Comparison of ENCODE assay signal across 8 cellular contexts in genomic region chr12:109880938-109881337, GRCh38. TPM values are rescaled to one million over a fixed set of nuclear protein-coding genes. Genes with fewer than 3 reads are reported as not detected.
DNase-seq lines count a peak whose midpoint lies in the region; ATAC-seq and TF ChIP-seq lines count a peak whose summit lies in the region.

No MANE protein-coding gene starts in this region.

- ATAC-seq in omental fat pad (ENCODE audit: low FRiP score) (no peak), GM18520 (IDR thresholded peaks at IDR 0.05; ENCODE audit: unreplicated experiment) (no peak)

- no peaks in the 10 kb centered on the region for H3K36me3 ChIP-seq in KOPT-K1 (ENCODE audit: insufficient read depth, low read length)
- H3K36me3 ChIP-seq in muscle layer of colon (ENCODE audit: insufficient read depth, low read length): no peaks in the 10 kb centered on the region

- no peaks in the 10 kb centered on the region for H3K36me3 Mint-ChIP-seq in chondrocyte (ENCODE audit: low read depth)

- no peaks in the 10 kb centered on the region for H3K9me3 ChIP-seq in KOPT-K1 (ENCODE audit: insufficient read depth, low read length, poor library complexity, severe bottlenecking)
- no peaks in the 10 kb centered on the region for H3K9me3 ChIP-seq in muscle layer of colon (ENCODE audit: low read length)

- H3K4me1 ChIP-seq in muscle layer of colon (ENCODE audit: insufficient read depth, low read length): peaks cover 24% of the 10 kb centered on the region

- no peaks in the 10 kb centered on the region for H3K27me3 ChIP-seq in muscle layer of colon (ENCODE audit: control insufficient read depth in 1 of 2, insufficient read depth in 2 of 2, low read length in 2 of 2)

- peaks cover 38% of the 10 kb centered on the region for H3K4me1 Mint-ChIP-seq in chondrocyte (ENCODE audit: low read depth)

- TF ChIP-seq CTCF in AG09309 (IDR thresholded peaks at IDR 0.05; ENCODE audit: control insufficient read depth, insufficient read depth, low read depth, low read length, missing control alignments): no peak
- TF ChIP-seq CTCF in chondrocyte (IDR thresholded peaks at IDR 0.05): no peak
- TF ChIP-seq CTCF in omental fat pad (IDR thresholded peaks at IDR 0.05): no peak

- DNase-seq in AG09309 (ENCODE audit: low read depth) (no peak), chondrocyte (ENCODE audit: low spot score) (no peak), omental fat pad (ENCODE audit: low spot score) (no peak), NCI-H128 (lab: John Stamatoyannopoulos, UW; ENCODE audit: unreplicated experiment) (no peak), T-helper 9 cell (no peak)

- no peaks in the 10 kb centered on the region for H3K9me3 Mint-ChIP-seq in chondrocyte (ENCODE audit: low read depth)

- H3K27ac ChIP-seq in KOPT-K1 (ENCODE audit: low read depth, low read length, poor library complexity, severe bottlenecking): peak overlapping the region; percentile 23
- no peak overlapping the region for H3K27ac ChIP-seq in muscle layer of colon (ENCODE audit: low read depth, low read length)

- peak overlapping the region; percentile 9 for H3K9ac ChIP-seq in muscle layer of colon (ENCODE audit: low read length)

- H3K4me3 Mint-ChIP-seq in chondrocyte (ENCODE audit: unreplicated experiment): peak overlapping the region; percentile 83

- no peaks in the 10 kb centered on the region for H3K27me3 Mint-ChIP-seq in chondrocyte (ENCODE audit: low read depth)

- peak overlapping the region; percentile 76 for H3K27ac Mint-ChIP-seq in chondrocyte (ENCODE audit: unreplicated experiment)

- peak overlapping the region; percentile 69 for H3K4me3 ChIP-seq in AG09309 (ENCODE audit: control insufficient read depth, low read depth, low read length)
- peak overlapping the region; percentile 57 to 71 for H3K4me3 ChIP-seq in muscle layer of colon (ENCODE audit: low read depth in 1 of 2, low read length in 2 of 2)

RNA-seq across cellular contexts. Expression of gene GLTP, which starts 0.6 kb away (rescaled TPM):
- 38.7 to 40.7 TPM (median 40.5 TPM) in 3 replicates for total RNA-seq in chondrocyte
- total RNA-seq in omental fat pad: 10 to 100 TPM; 28.5 to 42.7 (median 36.5) TPM

RNA-seq across cellular contexts. Expression of gene TCHP, which starts 19.1 kb away (rescaled TPM):
- total RNA-seq in chondrocyte (9.8 to 12.6 TPM (median 11.7 TPM) in 3 replicates), omental fat pad (10 to 100 TPM in 3 of 4 donors, 1 to 10 TPM in 1; 7.0 to 30.1 (median 12.1) TPM)

RNA-seq across cellular contexts. Expression of gene TRPV4, which starts 47.7 kb away (rescaled TPM):
- total RNA-seq in chondrocyte (1.2 to 2.2 TPM (median 1.8 TPM) in 3 replicates), omental fat pad (1 to 10 TPM; 1.2 to 2.4 (median 1.6) TPM)
